Comparison of ENCODE assay signal across 8 cellular contexts in the genomic region with DNA sequence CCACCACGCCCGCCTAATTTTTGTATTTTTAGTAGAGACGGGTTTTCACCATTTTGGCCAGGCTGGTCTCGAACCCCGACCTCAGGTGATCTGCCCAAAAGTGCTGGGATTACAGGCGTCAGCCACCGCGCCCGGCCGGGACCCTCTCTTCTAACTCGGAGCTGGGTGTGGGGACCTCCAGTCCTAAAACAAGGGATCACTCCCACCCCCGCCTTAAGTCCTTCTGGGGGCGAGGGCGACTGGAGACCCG. TPM values are rescaled to one million over a fixed set of nuclear protein-coding genes. Genes with fewer than 3 reads are reported as not detected.
DNase-seq lines count a peak whose midpoint lies in the region; ATAC-seq and TF ChIP-seq lines count a peak whose summit lies in the region.
"Not testable (repeated sequence)": the region's sequence is repeated elsewhere in the genome, so short reads cannot be mapped to it uniquely, and the experiment has no call there.

No MANE protein-coding gene starts in this region.

- 0 to 3% methylated on average over 5 to 15 of the region's 15 CpGs for WGBS in body of pancreas, 2 donors
- WGBS in mesodermal cell (ENCODE audit: insufficient coverage in 2 of 2), 2 experiments = 0% methylated on average over 9 to 12 of the region's 15 CpGs

- peak; percentile 9 for ATAC-seq in GM19467 (IDR thresholded peaks at IDR 0.05; ENCODE audit: unreplicated experiment)
- ATAC-seq in body of pancreas = peak; percentile 1

- peak overlapping the region; percentile 87 for H3K4me3 ChIP-seq in Jurkat, Clone E6-1 (ENCODE audit: low read length)
- H3K4me3 ChIP-seq in WI38 (ENCODE audit: low read depth, low read length) (peak overlapping the region; percentile 83), body of pancreas (peak overlapping the region; percentile 43 to 65), fibroblast of villous mesenchyme (ENCODE audit: low read depth, low read length) (peak overlapping the region; percentile 75), mesodermal cell (ENCODE audit: extremely low read depth, insufficient read depth, low read length, poor library complexity, severe bottlenecking) (peak overlapping the region; percentile 99), skeletal muscle cell (ENCODE audit: low read depth, low read length) (peak overlapping the region; percentile 95)

- not testable (repeated sequence) for H3K27me3 ChIP-seq in body of pancreas

- H3K36me3 ChIP-seq in body of pancreas (replicated peaks in 1 of 2; ENCODE audit: insufficient read depth in 1 of 2, low read depth in 2 of 2) = not testable (repeated sequence)
- H3K36me3 ChIP-seq in mesodermal cell (ENCODE audit: control insufficient read depth, insufficient read depth, low read length) = peaks cover 46% of the 10 kb centered on the region

- intact Hi-C loops in body of pancreas (cut with DNase I) = not testable (repeated sequence)

- TF ChIP-seq POLR2A in body of pancreas (IDR thresholded peaks at IDR 0.05) = not testable (repeated sequence)

- H3K4me1 ChIP-seq in body of pancreas (peaks cover 87% of the 10 kb centered on the region), mesodermal cell (ENCODE audit: control insufficient read depth, insufficient read depth, low read length, poor library complexity, severe bottlenecking) (peaks cover 39% of the 10 kb centered on the region)

- H3K9me3 ChIP-seq in body of pancreas; mesodermal cell (ENCODE audit: control insufficient read depth, low read length): not testable (repeated sequence)

- TF ChIP-seq CTCF in 22Rv1 (IDR thresholded peaks at IDR 0.05); WI38 (IDR thresholded peaks at IDR 0.05; ENCODE audit: low read depth, low read length); body of pancreas (IDR thresholded peaks at IDR 0.05); fibroblast of villous mesenchyme (IDR thresholded peaks at IDR 0.05; ENCODE audit: insufficient read depth, low read depth, low read length): not testable (repeated sequence)

- DNase-seq in Jurkat, Clone E6-1 (ENCODE audit: low read depth, low spot score); body of pancreas; fibroblast of villous mesenchyme (ENCODE audit: low read depth); skeletal muscle cell (ENCODE audit: low read depth): not testable (repeated sequence)

- H3K27ac ChIP-seq in 22Rv1 = peak overlapping the region; percentile 97
- H3K27ac ChIP-seq in body of pancreas = peak overlapping the region; percentile 94 to 99 (median 98)
- H3K27ac ChIP-seq in mesodermal cell (ENCODE audit: low read depth, low read length, severe bottlenecking) = peak overlapping the region; percentile 98

RNA-seq across cellular contexts. Expression of a gene that starts 0.7 kb away (rescaled TPM):
- 25.4 TPM for polyA plus RNA-seq in Jurkat, Clone E6-1 (2012; ENCODE audit: insufficient read depth, insufficient read length)
- total RNA-seq in body of pancreas = 100 to 1,000 TPM in 1 of 2 donors, 10 to 100 TPM in 1; 18.9 to 105 TPM
- 392 and 421 TPM in 2 replicates for total RNA-seq in fibroblast of villous mesenchyme
- polyA plus RNA-seq in mesodermal cell (2013, experiment 1 of 2) = 180 TPM
- polyA plus RNA-seq in mesodermal cell (2013, experiment 2 of 2) = 159 TPM
